8 cellular contexts compared by ENCODE assay signal in genomic region chr7:3897430-3898385, GRCh38.
DNase-seq lines count a peak whose midpoint lies in the region; ATAC-seq and TF ChIP-seq lines count a peak whose summit lies in the region.

No MANE protein-coding gene starts in this region.

- intact Hi-C loops in HCT116 (cut with micrococcal nuclease) (loop anchor here (2.0 to 5.0 kb wide), 3 partner anchors 595 to 1035 kb away; partner anchors contain the start of gene SDK1), left ventricle myocardium inferior (cut with micrococcal nuclease) (no loop called here)

- H3K4me2 ChIP-seq in HCT116 (ENCODE audit: low read length), result no peak overlapping the region

- TF ChIP-seq CTCF in HCT116 (IDR thresholded peaks at IDR 0.05 in 2 of 3, conservative IDR thresholded peaks at IDR 0.05 in 1 of 3; ENCODE audit: borderline replicate concordance in 1 of 3, insufficient read depth in 1 of 3, low read depth in 2 of 3, low read length in 2 of 3), result peak; percentile 33 to 90 (median 71); a peak in 5 of 6 replicates
- peak; percentile 83 for TF ChIP-seq CTCF in left ventricle myocardium inferior (IDR thresholded peaks at IDR 0.05; ENCODE audit: borderline replicate concordance)

- no peak overlapping the region for H3K27ac ChIP-seq in HCT116 (ENCODE audit: low read depth, low read length)
- no peak overlapping the region for H3K27ac ChIP-seq in left ventricle myocardium inferior (replicated peaks)

- H3K4me1 ChIP-seq in HCT116 (ENCODE audit: control insufficient read depth in 1 of 2, insufficient read depth in 2 of 2, low read length in 2 of 2) (no peaks in the 10 kb centered on the region), left ventricle myocardium inferior (peaks cover 8% of the 10 kb centered on the region)

- no peak overlapping the region for H3K9ac ChIP-seq in HCT116 (ENCODE audit: low read length)

- H3K27me3 ChIP-seq in HCT116 (ENCODE audit: insufficient read depth, low read length) (peaks cover 41% of the 10 kb centered on the region), left ventricle myocardium inferior (ENCODE audit: low read depth) (no peaks in the 10 kb centered on the region)

- no peaks in the 10 kb centered on the region for H4K20me1 ChIP-seq in HCT116 (ENCODE audit: insufficient read depth)

- H3K36me3 ChIP-seq in HCT116 (ENCODE audit: control insufficient read depth in 1 of 2, insufficient read depth in 2 of 2, low read length in 2 of 2), result no peaks in the 10 kb centered on the region
- no peaks in the 10 kb centered on the region for H3K36me3 ChIP-seq in left ventricle myocardium inferior

- no peaks in the 10 kb centered on the region for H3K9me2 ChIP-seq in HCT116 (ENCODE audit: insufficient read depth)

- H2AFZ ChIP-seq in HCT116 (ENCODE audit: low read depth, low read length, poor library complexity, severe bottlenecking), result no peak overlapping the region

- TF ChIP-seq RAD21 in HCT116 (IDR thresholded peaks at IDR 0.05; ENCODE audit: low read depth), result peak; percentile 59

- BruUV-seq in HCT116 (replicated peaks; lab: Mats Ljungman, UMichigan), result no TSS peak

- RAD21 ChIA-PET in HCT116 (lab: Charles Lee; ENCODE audit: low non-redundant PET in 1 of 2, low total read pairs in 2 of 2, uncharacterized antibody in 2 of 2, unreplicated experiment in 2 of 2), result no interaction called here

- no peak for TF ChIP-seq POLR2A in HCT116 (IDR thresholded peaks at IDR 0.05; ENCODE audit: borderline replicate concordance, extremely low read depth, insufficient read depth, insufficient read length)

- H3K9me3 ChIP-seq in HCT116 (ENCODE audit: control insufficient read depth in 1 of 2, insufficient read depth in 1 of 2, low read depth in 1 of 2, low read length in 2 of 2), result no peaks in the 10 kb centered on the region
- no peaks in the 10 kb centered on the region for H3K9me3 ChIP-seq in left ventricle myocardium inferior (replicated peaks)

- H3K4me3 ChIP-seq in HCT116 (replicated peaks in 1 of 2; ENCODE audit: low read depth in 1 of 2, low read length in 2 of 2) (no peak overlapping the region), left ventricle myocardium inferior (no peak overlapping the region)

- no peaks in the 10 kb centered on the region for H3K79me2 ChIP-seq in HCT116 (ENCODE audit: insufficient read depth, low read length)

- CTCF ChIA-PET in HCT116 (lab: Charles Lee), result interaction anchor here (1.2 kb wide), 1 partner anchor 175 kb away, joined by 3 read pairs; no protein-coding TSS in a partner anchor

- ATAC-seq in HCT116 (peak; percentile 73), HG03139 (IDR thresholded peaks at IDR 0.05; ENCODE audit: unreplicated experiment) (no peak), HG02610 (IDR thresholded peaks at IDR 0.05; ENCODE audit: unreplicated experiment) (no peak)

- POLR2A ChIA-PET in HCT116 (lab: Charles Lee), result no interaction called here

- DNase-seq in COLO829 (ENCODE audit: low spot score), result peak; percentile 55
- peak; percentile 29 for DNase-seq in HCT116 (ENCODE audit: low read depth, low spot score)
- peak; percentile 22 for DNase-seq in OCI-M1 (lab: John Stamatoyannopoulos, UW)
- DNase-seq in activated naive CD4-positive, alpha-beta T cell treated with Interleukin-2 at 50 U/mL for 16 hours, result peak; percentile 44
- DNase-seq in left ventricle myocardium inferior, result no peak
- peak; percentile 22 to 45 (median 34) for DNase-seq in stimulated activated CD4-positive, alpha-beta T cell treated with anti-CD3 and anti-CD28 coated beads, Interleukin-12 subunit alpha, Interleukin-12 subunit beta, amount 100 ng/mL, for 48 hours (ENCODE audit: low read depth in 2 of 3, low spot score in 1 of 3)

TF ChIP-seq in HCT116, 20 proteins besides CTCF, POLR2A, EP300 and RAD21:
- no peak for TF ChIP-seq SRF (IDR thresholded peaks at IDR 0.05; ENCODE audit: low read depth)
- TF ChIP-seq, protein P1, sequence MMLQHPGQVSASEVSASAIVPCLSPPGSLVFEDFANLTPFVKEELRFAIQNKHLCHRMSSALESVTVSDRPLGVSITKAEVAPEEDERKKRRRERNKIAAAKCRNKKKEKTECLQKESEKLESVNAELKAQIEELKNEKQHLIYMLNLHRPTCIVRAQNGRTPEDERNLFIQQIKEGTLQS (IDR thresholded peaks at IDR 0.05), result no peak
